In genomic region chr1:117657031-117657430, GRCh38 we compare ENCODE assay signal across 9 cellular contexts. TPM values are rescaled to one million over a fixed set of nuclear protein-coding genes. Genes with fewer than 3 reads are reported as not detected.
A peak's percentile ranks its signal among the peaks of the same experiment; 100 is the strongest.
DNase-seq lines count a peak whose midpoint lies in the region; ATAC-seq and TF ChIP-seq lines count a peak whose summit lies in the region.
"Had no signal": no experiment of that assay in that cellular context is flagged by ENCODE, and none has a peak within 500 bp of the region (broad histone marks: within the 10 kb centered on the region; RNA-seq: fewer than 3 reads in every experiment).

No MANE protein-coding gene starts in this region.

- CTCF ChIA-PET in Panc1 (lab: Charles Lee), result no interaction called here

- H4K20me1 ChIP-seq in osteoblast (ENCODE audit: insufficient read depth, low read length), result no peaks in the 10 kb centered on the region

- 17 to 63% methylated on average over 1 to 3 of the region's 3 CpGs for whole genome bisulfite sequencing in transverse colon (ENCODE audit: low coverage in 1 of 2), 2 donors

- peak; percentile 35 for DNase-seq in NK-92 treated with Interleukin-12 subunit alpha and Interleukin-12 subunit beta, amount 100 ng/mL, for 24 hours (lab: John Stamatoyannopoulos, UW)
- DNase-seq in NK-92 (lab: John Stamatoyannopoulos, UW; ENCODE audit: unreplicated experiment), result no peak
- peak; percentile 53 for DNase-seq in Panc1 (ENCODE audit: low read depth, low spot score)
- peak; percentile 63 for DNase-seq in dedifferentiated amniotic fluid mesenchymal stem cell (ENCODE audit: extremely low spot score)
- DNase-seq in osteoblast (ENCODE audit: insufficient read length, low spot score, missing footprints), result no peak
- no peak for DNase-seq in NCI-H524 treated with DMSO at 0.1 percent for 48 hours (lab: John Stamatoyannopoulos, UW)
- no peak for DNase-seq in transverse colon
- DNase-seq: NCI-H1092 had no signal

- POLR2A ChIA-PET in Panc1 (lab: Charles Lee), result no interaction called here

- no peak for TF ChIP-seq POLR2A in transverse colon (IDR thresholded peaks at IDR 0.05)

- TF ChIP-seq EP300 in transverse colon (IDR thresholded peaks at IDR 0.05; ENCODE audit: low read depth), result no peak

- H3K36me3 ChIP-seq in Panc1 (ENCODE audit: control insufficient read depth, insufficient read depth, low read length) (no peaks in the 10 kb centered on the region), osteoblast (ENCODE audit: insufficient read depth, low read length) (no peaks in the 10 kb centered on the region), transverse colon (no peaks in the 10 kb centered on the region)

- peak overlapping the region; percentile 93 for H3K27ac ChIP-seq in Panc1 (ENCODE audit: low read length)
- no peak overlapping the region for H3K27ac ChIP-seq in osteoblast (ENCODE audit: low read depth, low read length)
- H3K27ac ChIP-seq in transverse colon, result peak overlapping the region in 2 of 4 donors; percentile 58 to 71

- peak; percentile 59 for ATAC-seq in Panc1
- ATAC-seq in GM21528 (IDR thresholded peaks at IDR 0.05; ENCODE audit: low FRiP score, unreplicated experiment), result no peak

- H3K27me3 ChIP-seq in Panc1 (ENCODE audit: control insufficient read depth, insufficient read depth, low read length) (no peaks in the 10 kb centered on the region), osteoblast (ENCODE audit: insufficient read depth, low read length) (peaks cover 34% of the 10 kb centered on the region), transverse colon (no peaks in the 10 kb centered on the region)

- no peaks in the 10 kb centered on the region for H3K79me2 ChIP-seq in osteoblast (ENCODE audit: insufficient read depth, low read length)

- in situ Hi-C loops in Panc1 (cut with HindIII; ENCODE audit: low pct_unique_long_range_greater_than_20kb, low sequenced_read_pairs), result no loop called here
- in situ Hi-C loops in transverse colon (cut with MboI; ENCODE audit: low pct_ligation_motif_present in 1 of 4, low pct_unique_long_range_greater_than_20kb in 1 of 4, low sequenced_read_pairs in 3 of 4), result no loop called here

- TF ChIP-seq CTCF in Panc1 (IDR thresholded peaks at IDR 0.05) (no peak), osteoblast (IDR thresholded peaks at IDR 0.05; ENCODE audit: extremely low read depth, low read depth, low read length) (no peak), transverse colon (IDR thresholded peaks at IDR 0.05) (no peak)

- H3K9me3 ChIP-seq in Panc1 (ENCODE audit: control insufficient read depth, insufficient read depth, low read depth, low read length) (no peaks in the 10 kb centered on the region), osteoblast (ENCODE audit: low read depth, low read length) (no peaks in the 10 kb centered on the region), transverse colon (no peaks in the 10 kb centered on the region)

- no TSS peak for BruUV-seq in Panc1 (replicated peaks; lab: Mats Ljungman, UMichigan)

- H3K4me1 ChIP-seq in Panc1 (ENCODE audit: control insufficient read depth, insufficient read depth, low read length) (peaks cover 48% of the 10 kb centered on the region), osteoblast (ENCODE audit: insufficient read depth, low read length) (peaks cover 9% of the 10 kb centered on the region), transverse colon (peaks cover 0 to 8% (median 4%) of the 10 kb centered on the region in 4 donors)

- intact Hi-C loops in Panc1 (cut with micrococcal nuclease; ENCODE audit: unreplicated experiment), result no loop called here
- intact Hi-C loops in transverse colon (cut with DNase I; ENCODE audit: low total_unique reads), result no loop called here

- no peak overlapping the region for H2AFZ ChIP-seq in osteoblast (ENCODE audit: low read length)

- peak overlapping the region; percentile 37 for H3K4me2 ChIP-seq in osteoblast (ENCODE audit: insufficient read depth, low read length)

- H3K4me3 ChIP-seq in Panc1 (ENCODE audit: low read depth in 2 of 2, low read length in 2 of 2) (no peak overlapping the region), osteoblast (ENCODE audit: insufficient read depth, low read length) (no peak overlapping the region), transverse colon (no peak overlapping the region)

RNA-seq across cellular contexts. Expression of gene TENT5C, which starts 51.2 kb away (rescaled TPM):
- total RNA-seq in Panc1 (2021; ENCODE audit: unreplicated experiment), result 8.9 TPM
- polyA plus RNA-seq in Panc1 (2012; ENCODE audit: insufficient read length), result 2.9 TPM
- total RNA-seq in osteoblast, result 0.36 and 0.59 TPM in 2 replicates
- total RNA-seq in transverse colon, result 10 to 100 TPM in 3 of 4 donors, 1 to 10 TPM in 1; 3.4 to 30.8 (median 18.1) TPM

Comparison
In these comparisons a context has a peak if more than half of its experiments do, and no peak if none do; other contexts are left out.
1. DNase-seq: peak in NK-92 treated with Interleukin-12 subunit alpha and Interleukin-12 subunit beta, amount 100 ng/mL, for 24 hours (single experiment), Panc1 (single experiment) and dedifferentiated amniotic fluid mesenchymal stem cell (single experiment); none in NK-92 (single experiment), osteoblast (single experiment), NCI-H524 treated with DMSO at 0.1 percent for 48 hours (single experiment) and transverse colon (single experiment).